Comparison of ENCODE assay signal across 8 cellular contexts in genomic region chr10:62814901-62815372, GRCh38. TPM values are rescaled to one million over a fixed set of nuclear protein-coding genes. Genes with fewer than 3 reads are reported as not detected.
A peak's percentile ranks its signal among the peaks of the same experiment; 100 is the strongest.
DNase-seq lines count a peak whose midpoint lies in the region; ATAC-seq and TF ChIP-seq lines count a peak whose summit lies in the region.

No MANE protein-coding gene starts in this region.

- intact Hi-C loops in OCI-LY7 (cut with micrococcal nuclease; ENCODE audit: unreplicated experiment) = loop anchor here (5.0 to 10.0 kb wide), 5 partner anchors 223 to 710 kb away; partner anchors contain the start of gene REEP3

- ATAC-seq in natural killer cell treated with Interleukin-12 subunit alpha and Interleukin-12 subunit beta and Interleukin-15 and Interleukin-18, amount 100 ng/mL, for 72 hours = no peak

- no peaks in the 10 kb centered on the region for H3K9me3 Mint-ChIP-seq in natural killer cell treated with Interleukin-12 subunit alpha and Interleukin-12 subunit beta and Interleukin-15 and Interleukin-18, amount 100 ng/mL, for 72 hours

- peak overlapping the region; percentile 100 for H3K4me3 Mint-ChIP-seq in natural killer cell treated with Interleukin-12 subunit alpha and Interleukin-12 subunit beta and Interleukin-15 and Interleukin-18, amount 100 ng/mL, for 72 hours

- no peak for TF ChIP-seq CTCF in OCI-LY7 (conservative IDR thresholded peaks at IDR 0.05; ENCODE audit: low read length)
- no peak for TF ChIP-seq CTCF in coronary artery (IDR thresholded peaks at IDR 0.05)

- peaks cover 11% of the 10 kb centered on the region; the same call in 1 of the 2 replicates for H3K79me2 ChIP-seq in OCI-LY7 (ENCODE audit: insufficient read depth, low read depth, low read length)

- peaks cover 16% of the 10 kb centered on the region for H3K4me1 ChIP-seq in OCI-LY7 (ENCODE audit: insufficient read depth, low read length, poor library complexity, severe bottlenecking)

- H3K4me2 ChIP-seq in OCI-LY7 (ENCODE audit: low read length) = peak overlapping the region; percentile 72

- H3K9me3 ChIP-seq in OCI-LY7 (ENCODE audit: low read length) = no peaks in the 10 kb centered on the region

- POLR2A ChIA-PET in OCI-LY7 (lab: Charles Lee) = interaction anchor here (2.7 to 4.9 kb wide), 2 partner anchors 10 to 196 kb away, joined by 12 to 54 read pairs; partner anchors contain the start of gene ADO

- peak overlapping the region; percentile 74 for H3K4me3 ChIP-seq in OCI-LY7 (ENCODE audit: low read depth, low read length, poor library complexity, severe bottlenecking)
- peak overlapping the region; percentile 92 for H3K4me3 ChIP-seq in coronary artery

- H3K4me1 Mint-ChIP-seq in natural killer cell treated with Interleukin-12 subunit alpha and Interleukin-12 subunit beta and Interleukin-15 and Interleukin-18, amount 100 ng/mL, for 72 hours (ENCODE audit: low read depth in 2 of 2) = peaks cover 69 to 71% of the 10 kb centered on the region in 2 donors

- peak overlapping the region; percentile 96 to 100 for H3K27ac Mint-ChIP-seq in natural killer cell treated with Interleukin-12 subunit alpha and Interleukin-12 subunit beta and Interleukin-15 and Interleukin-18, amount 100 ng/mL, for 72 hours

- no peak overlapping the region for H2AFZ ChIP-seq in OCI-LY7 (ENCODE audit: low read length)

- no TSS peak for BruUV-seq in OCI-LY7 (replicated peaks; lab: Mats Ljungman, UMichigan)

- peaks cover 8% of the 10 kb centered on the region for H3K36me3 Mint-ChIP-seq in natural killer cell treated with Interleukin-12 subunit alpha and Interleukin-12 subunit beta and Interleukin-15 and Interleukin-18, amount 100 ng/mL, for 72 hours

- H3K9me2 ChIP-seq in OCI-LY7 (ENCODE audit: insufficient read depth, low read length) = no peaks in the 10 kb centered on the region

- CTCF ChIA-PET in OCI-LY7 (lab: Charles Lee; ENCODE audit: unreplicated experiment) = no interaction called here

- DNase-seq in AG20443 (ENCODE audit: low spot score) (peak; percentile 23), OCI-LY7 (ENCODE audit: low spot score) (no peak), coronary artery (ENCODE audit: low spot score) (no peak), NCI-H526 (lab: John Stamatoyannopoulos, UW) (no peak), H4 (ENCODE audit: low spot score) (no peak), SKM-1 (lab: John Stamatoyannopoulos, UW; ENCODE audit: unreplicated experiment) (no peak), A172 (ENCODE audit: low spot score) (no peak)
- DNase-seq in natural killer cell treated with Interleukin-12 subunit alpha and Interleukin-12 subunit beta and Interleukin-15 and Interleukin-18, amount 100 ng/mL, for 72 hours (ENCODE audit: low spot score) = peak; percentile 70

- peaks cover 2 to 7% of the 10 kb centered on the region in 2 donors for H3K27me3 Mint-ChIP-seq in natural killer cell treated with Interleukin-12 subunit alpha and Interleukin-12 subunit beta and Interleukin-15 and Interleukin-18, amount 100 ng/mL, for 72 hours

- H3K27ac ChIP-seq in OCI-LY7 (ENCODE audit: low read depth, low read length, poor library complexity, severe bottlenecking) = no peak overlapping the region
- no peak overlapping the region for H3K27ac ChIP-seq in coronary artery

- peaks cover 12% of the 10 kb centered on the region; the same call in 1 of the 2 replicates for H4K20me1 ChIP-seq in OCI-LY7 (ENCODE audit: insufficient read depth, low read length)

- peaks cover 14% of the 10 kb centered on the region for H3K36me3 ChIP-seq in OCI-LY7 (ENCODE audit: insufficient read depth, low read length)

RNA-seq across cellular contexts. Expression of gene EGR2, which starts 1.2 kb away (rescaled TPM):
- 0.08 TPM in 1 of 2 replicates, not detected in the other for total RNA-seq in OCI-LY7 (2014; rRNA removed; shearing (Covaris generic))
- total RNA-seq in OCI-LY7 (2022) = 0.19 and 0.30 TPM in 2 replicates
- 100 to 1,000 TPM in 1 of 2 donors, 10 to 100 TPM in 1; 14.3 to 116 TPM for total RNA-seq in natural killer cell treated with Interleukin-12 subunit alpha and Interleukin-12 subunit beta and Interleukin-15 and Interleukin-18, amount 100 ng/mL, for 72 hours
- 0.39 and 1.1 TPM in 2 replicates for total RNA-seq in H4 (2014; rRNA removed; shearing (Covaris generic))
- 0.09 and 0.19 TPM in 2 replicates for total RNA-seq in A172 (2014; rRNA removed; shearing (Covaris generic))

RNA-seq across cellular contexts. Expression of gene ADO, which starts 10.4 kb away (rescaled TPM):
- 33.1 and 43.1 TPM in 2 replicates for total RNA-seq in OCI-LY7 (2014; rRNA removed; shearing (Covaris generic))
- total RNA-seq in OCI-LY7 (2022) = 30.3 and 33.9 TPM in 2 replicates
- total RNA-seq in natural killer cell treated with Interleukin-12 subunit alpha and Interleukin-12 subunit beta and Interleukin-15 and Interleukin-18, amount 100 ng/mL, for 72 hours = 10 to 100 TPM; 26.3 to 49.2 TPM
- total RNA-seq in H4 (2014; rRNA removed; shearing (Covaris generic)) = 24.0 and 24.7 TPM in 2 replicates
- total RNA-seq in A172 (2014; rRNA removed; shearing (Covaris generic)) = 28.5 and 32.3 TPM in 2 replicates

Comparison
In these comparisons a context has a peak if more than half of its experiments do, and no peak if none do; other contexts are left out.
1. DNase-seq: peak in AG20443 (single experiment) and natural killer cell treated with Interleukin-12 subunit alpha and Interleukin-12 subunit beta and Interleukin-15 and Interleukin-18, amount 100 ng/mL, for 72 hours (single experiment); none in OCI-LY7 (single experiment), coronary artery (single experiment), NCI-H526 (0 of 2), H4 (single experiment), SKM-1 (single experiment) and A172 (single experiment).